18 cellular contexts compared by ENCODE assay signal in genomic region chr4:122221322-122221721, GRCh38.
DNase-seq lines count a peak whose midpoint lies in the region; ATAC-seq and FAIRE-seq lines count a peak whose summit lies in the region.
"Had no signal": no experiment of that assay in that cellular context is flagged by ENCODE, and none has a peak within 500 bp of the region (broad histone marks: within the 10 kb centered on the region; RNA-seq: fewer than 3 reads in every experiment).

No MANE protein-coding gene starts in this region.

- H3K79me1 ChIP-seq in mesenchymal stem cell (replicated peaks; ENCODE audit: low read length, poor library complexity, severe bottlenecking): peaks cover 2% of the 10 kb centered on the region

- no CpG with 5 or more reads among the region's 3 CpGs for WGBS in mesenchymal stem cell

- H2BK12ac ChIP-seq in mesenchymal stem cell (ENCODE audit: low read length in 2 of 2): no peak overlapping the region

- no peak overlapping the region for H4K91ac ChIP-seq in mesenchymal stem cell (ENCODE audit: low read length)

- H3K27ac Mint-ChIP-seq in CD4-positive, CD25-positive, alpha-beta regulatory T cell: peak overlapping the region; percentile 86 to 94 (median 89)
- H3K27ac Mint-ChIP-seq in CD8-positive, alpha-beta memory T cell: peak overlapping the region in 7 of 8 donors; percentile 26 to 94 (median 85)
- H3K27ac Mint-ChIP-seq in central memory CD8-positive, alpha-beta T cell (ENCODE audit: low read depth): peak overlapping the region; percentile 71
- H3K27ac Mint-ChIP-seq: H9 had no signal

- H3K27me3 ChIP-seq in CD4-positive, CD25-positive, alpha-beta regulatory T cell (ENCODE audit: control insufficient read depth, insufficient read depth, low read length): no peaks in the 10 kb centered on the region
- H3K27me3 ChIP-seq in CD8-positive, alpha-beta memory T cell (ENCODE audit: insufficient read depth, low read length, poor library complexity, severe bottlenecking): no peaks in the 10 kb centered on the region
- no peaks in the 10 kb centered on the region for H3K27me3 ChIP-seq in mesenchymal stem cell (ENCODE audit: control insufficient read depth in 1 of 2, insufficient read depth in 1 of 2, low read length in 2 of 2)
- H3K27me3 ChIP-seq: BLaER1 had no signal

- H3K27me3 Mint-ChIP-seq in CD4-positive, CD25-positive, alpha-beta regulatory T cell: no peaks in the 10 kb centered on the region
- no peaks in the 10 kb centered on the region for H3K27me3 Mint-ChIP-seq in CD8-positive, alpha-beta memory T cell
- no peaks in the 10 kb centered on the region for H3K27me3 Mint-ChIP-seq in central memory CD8-positive, alpha-beta T cell

- H3K14ac ChIP-seq in mesenchymal stem cell (ENCODE audit: low read length in 2 of 2): no peak overlapping the region

- H3K36me3 ChIP-seq in CD4-positive, CD25-positive, alpha-beta regulatory T cell (ENCODE audit: control insufficient read depth, insufficient read depth, low read length): peaks cover 53% of the 10 kb centered on the region
- H3K36me3 ChIP-seq in CD8-positive, alpha-beta memory T cell (ENCODE audit: insufficient read depth, low read length): peaks cover 6% of the 10 kb centered on the region
- H3K36me3 ChIP-seq in mesenchymal stem cell (ENCODE audit: control insufficient read depth in 1 of 2, insufficient read depth in 2 of 2, low read depth in 1 of 2, low read length in 2 of 2): peaks cover 6 to 63% of the 10 kb centered on the region in 2 experiments

- H3K4me3 ChIP-seq in CD4-positive, CD25-positive, alpha-beta regulatory T cell (ENCODE audit: low read depth, low read length): no peak overlapping the region
- no peak overlapping the region for H3K4me3 ChIP-seq in CD8-positive, alpha-beta memory T cell (ENCODE audit: low read length)
- no peak overlapping the region for H3K4me3 ChIP-seq in mesenchymal stem cell (ENCODE audit: insufficient read depth in 1 of 2, low read depth in 1 of 2, low read length in 2 of 2)
- H3K4me3 ChIP-seq: BLaER1 had no signal

- H3K27ac ChIP-seq in CD4-positive, CD25-positive, alpha-beta regulatory T cell (ENCODE audit: insufficient read depth, low read length, poor library complexity, severe bottlenecking): peak overlapping the region; percentile 68
- no peak overlapping the region for H3K27ac ChIP-seq in CD8-positive, alpha-beta memory T cell (ENCODE audit: low read depth, low read length)
- no peak overlapping the region for H3K27ac ChIP-seq in mesenchymal stem cell (ENCODE audit: low read length, poor library complexity, severe bottlenecking)
- H3K27ac ChIP-seq: BLaER1 had no signal

- POLR2A ChIA-PET in CD8-positive, alpha-beta memory T cell (lab: Charles Lee): no interaction called here

- peaks cover 9% of the 10 kb centered on the region for H3K4me1 ChIP-seq in CD4-positive, CD25-positive, alpha-beta regulatory T cell (ENCODE audit: control insufficient read depth, insufficient read depth, low read length, poor library complexity, severe bottlenecking)
- peaks cover 5% of the 10 kb centered on the region for H3K4me1 ChIP-seq in CD8-positive, alpha-beta memory T cell (ENCODE audit: insufficient read depth, low read length)
- H3K4me1 ChIP-seq in mesenchymal stem cell (ENCODE audit: control insufficient read depth, insufficient read depth, low read depth, low read length): no peaks in the 10 kb centered on the region
- H3K4me1 ChIP-seq: Caco-2 had no signal

- H2AK5ac ChIP-seq in mesenchymal stem cell (ENCODE audit: low read length, severe bottlenecking): no peak overlapping the region

- H3K4me1 Mint-ChIP-seq in CD4-positive, CD25-positive, alpha-beta regulatory T cell: peaks cover 23 to 41% (median 37%) of the 10 kb centered on the region in 4 donors
- H3K4me1 Mint-ChIP-seq in CD8-positive, alpha-beta memory T cell: peaks cover 30 to 55% (median 35%) of the 10 kb centered on the region in 3 donors
- H3K4me1 Mint-ChIP-seq in central memory CD8-positive, alpha-beta T cell: peaks cover 34% of the 10 kb centered on the region

- H3K4me2 ChIP-seq in mesenchymal stem cell (ENCODE audit: low read length, poor library complexity, severe bottlenecking): no peak overlapping the region
- H3K4me2 ChIP-seq: BLaER1 had no signal

- peak; percentile 9 for FAIRE-seq in islet of Langerhans (lab: Jason Lieb, UNC)
- FAIRE-seq: HepG2, HTR-8/SVneo had no signal

- no peak overlapping the region for H2AFZ ChIP-seq in mesenchymal stem cell (ENCODE audit: low read depth, low read length)

- CTCF ChIA-PET in CD8-positive, alpha-beta memory T cell (lab: Charles Lee): no interaction called here

- H2BK5ac ChIP-seq in mesenchymal stem cell (ENCODE audit: low read depth, low read length, poor library complexity, severe bottlenecking): no peak overlapping the region

- H3K4ac ChIP-seq in mesenchymal stem cell (ENCODE audit: low read depth in 1 of 2, low read length in 2 of 2): no peak overlapping the region

- H3K23ac ChIP-seq in mesenchymal stem cell (ENCODE audit: low read length in 2 of 2): no peak overlapping the region

- no peak overlapping the region for H2BK15ac ChIP-seq in mesenchymal stem cell (ENCODE audit: low read depth, poor library complexity, severe bottlenecking)

- no peak overlapping the region for H2BK120ac ChIP-seq in mesenchymal stem cell (ENCODE audit: low read depth, low read length)

- H3K4me3 Mint-ChIP-seq in CD4-positive, CD25-positive, alpha-beta regulatory T cell: peak overlapping the region in 1 of 4 donors; percentile 45
- peak overlapping the region in 3 of 7 donors; percentile 8 to 32 (median 19) for H3K4me3 Mint-ChIP-seq in CD8-positive, alpha-beta memory T cell
- no peak overlapping the region for H3K4me3 Mint-ChIP-seq in central memory CD8-positive, alpha-beta T cell
- H3K4me3 Mint-ChIP-seq: H9 had no signal

- no peak overlapping the region for H4K8ac ChIP-seq in mesenchymal stem cell (ENCODE audit: low read length)

- H3K9me3 ChIP-seq in CD4-positive, CD25-positive, alpha-beta regulatory T cell (ENCODE audit: control insufficient read depth in 2 of 2, low read length in 2 of 2): no peaks in the 10 kb centered on the region
- no peaks in the 10 kb centered on the region for H3K9me3 ChIP-seq in CD8-positive, alpha-beta memory T cell (ENCODE audit: low read length)
- no peaks in the 10 kb centered on the region for H3K9me3 ChIP-seq in mesenchymal stem cell (ENCODE audit: control insufficient read depth, low read length)
- H3K9me3 ChIP-seq: BLaER1, Caco-2 had no signal

- ATAC-seq in CD4-positive, CD25-positive, alpha-beta regulatory T cell (ENCODE audit: low read depth in 2 of 2): peak; percentile 52 to 66
- ATAC-seq in central memory CD8-positive, alpha-beta T cell (replicated peaks; ENCODE audit: extremely low read depth, poor library complexity, severe bottlenecking): peak; percentile 78
- no peak for ATAC-seq in HG03565 (IDR thresholded peaks at IDR 0.05; ENCODE audit: unreplicated experiment)
- ATAC-seq: HepG2 had no signal

- DNase-seq in CD4-positive, CD25-positive, alpha-beta regulatory T cell: peak in 2 of 3 donors; percentile 14 to 61
- peak in 1 of 5 donors; percentile 55 for DNase-seq in CD8-positive, alpha-beta memory T cell
- DNase-seq in central memory CD8-positive, alpha-beta T cell (ENCODE audit: low spot score in 2 of 2): no peak
- DNase-seq in mesenchymal stem cell: no peak
- DNase-seq in RKO (ENCODE audit: low spot score): no peak
- no peak for DNase-seq in OCI-M2 (lab: John Stamatoyannopoulos, UW; ENCODE audit: unreplicated experiment)
- DNase-seq: 8988T, AML-193, Caco-2, DND-41, GDM1, GOT3, H9 had no signal

- H3K18ac ChIP-seq in mesenchymal stem cell (ENCODE audit: low read depth in 1 of 2, low read length in 2 of 2): no peak overlapping the region

- no peaks in the 10 kb centered on the region for H3K9me3 Mint-ChIP-seq in CD4-positive, CD25-positive, alpha-beta regulatory T cell
- no peaks in the 10 kb centered on the region for H3K9me3 Mint-ChIP-seq in CD8-positive, alpha-beta memory T cell
- H3K9me3 Mint-ChIP-seq in central memory CD8-positive, alpha-beta T cell: no peaks in the 10 kb centered on the region
- H3K9me3 Mint-ChIP-seq: H9 had no signal

- no peak overlapping the region for H3K9ac ChIP-seq in mesenchymal stem cell (ENCODE audit: low read length)
- H3K9ac ChIP-seq: BLaER1 had no signal

- H3K36me3 Mint-ChIP-seq in CD4-positive, CD25-positive, alpha-beta regulatory T cell: peaks cover 49% of the 10 kb centered on the region
- peaks cover 18 to 76% (median 29%) of the 10 kb centered on the region in 3 donors for H3K36me3 Mint-ChIP-seq in CD8-positive, alpha-beta memory T cell
- H3K36me3 Mint-ChIP-seq in central memory CD8-positive, alpha-beta T cell (ENCODE audit: insufficient read depth): peaks cover 32% of the 10 kb centered on the region

Comparison
In these comparisons a context has a peak if more than half of its experiments do, and no peak if none do; other contexts are left out.
1. DNase-seq: peak in CD4-positive, CD25-positive, alpha-beta regulatory T cell (2 of 3); none in central memory CD8-positive, alpha-beta T cell (0 of 2), mesenchymal stem cell (single experiment), RKO (single experiment) and OCI-M2 (single experiment).
2. Peak in every context shown above with its lines, with median percentiles within 50 percentile points of each other: H3K27ac Mint-ChIP-seq.